4 cellular contexts compared by ENCODE assay signal in the genomic region with DNA sequence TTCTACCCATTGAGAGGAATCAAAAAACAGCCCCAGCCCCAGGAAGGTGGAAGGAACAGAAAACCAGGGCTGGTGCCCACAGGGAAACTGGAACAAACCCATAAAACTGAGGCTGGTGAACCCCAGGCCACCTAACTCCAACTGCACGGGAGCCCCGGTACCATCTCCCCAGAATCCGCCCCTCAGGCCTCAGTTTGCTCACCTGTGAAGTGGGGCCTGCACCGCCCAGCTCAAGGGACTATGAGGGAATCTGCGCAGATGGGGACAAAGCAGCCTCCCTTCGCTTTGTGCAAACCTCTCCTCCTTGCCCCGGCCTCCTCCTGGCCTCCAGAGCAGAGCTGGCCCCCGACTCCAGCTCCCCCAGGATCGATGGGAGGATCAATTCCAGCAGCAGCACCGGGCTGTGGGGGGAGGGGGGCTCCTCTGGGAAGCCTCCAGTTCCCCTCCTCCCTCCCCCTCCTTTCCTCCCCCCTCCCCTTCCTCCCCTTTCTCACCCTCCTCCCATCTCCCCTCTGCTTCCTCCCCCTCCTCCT.
TF ChIP-seq lines count a peak whose summit lies in the region.

No MANE protein-coding gene starts in this region.

TF ChIP-seq in A549, 52 proteins besides CTCF, POLR2A, EP300 and RAD21:
- TF ChIP-seq NPAS2 (CRISPR knock-in tag; IDR thresholded peaks at IDR 0.05; ENCODE audit: borderline replicate concordance) (no peak), KDM1A (IDR thresholded peaks at IDR 0.05; ENCODE audit: low read depth) (peak; percentile 71), FOSL2 (IDR thresholded peaks at IDR 0.05) (no peak), FOSL2 (CRISPR knock-in tag; IDR thresholded peaks at IDR 0.05) (no peak), TFCP2L1 (CRISPR knock-in tag; IDR thresholded peaks at IDR 0.05) (no peak), HEYL (CRISPR knock-in tag; IDR thresholded peaks at IDR 0.05) (no peak), HMGXB4 (CRISPR knock-in tag; IDR thresholded peaks at IDR 0.05; ENCODE audit: borderline replicate concordance) (no peak)
- TF ChIP-seq, protein P1, sequence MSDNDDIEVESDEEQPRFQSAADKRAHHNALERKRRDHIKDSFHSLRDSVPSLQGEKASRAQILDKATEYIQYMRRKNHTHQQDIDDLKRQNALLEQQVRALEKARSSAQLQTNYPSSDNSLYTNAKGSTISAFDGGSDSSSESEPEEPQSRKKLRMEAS (IDR thresholded peaks at IDR 0.05), result no peak

TF ChIP-seq in HCT116, 20 proteins besides CTCF, POLR2A, EP300 and RAD21:
- no peak for TF ChIP-seq EZH2 (IDR thresholded peaks at IDR 0.05)
- TF ChIP-seq ATF3 (IDR thresholded peaks at IDR 0.05), result no peak
- no peak for TF ChIP-seq ZFX (IDR thresholded peaks at IDR 0.05)
- no peak for TF ChIP-seq EGR1 (IDR thresholded peaks at IDR 0.05; ENCODE audit: low read depth)
- TF ChIP-seq SIN3A (IDR thresholded peaks at IDR 0.05; ENCODE audit: low read depth), result no peak
- TF ChIP-seq, protein P1 (IDR thresholded peaks at IDR 0.05), result no peak
- TF ChIP-seq SRF (IDR thresholded peaks at IDR 0.05; ENCODE audit: low read depth), result no peak

TF ChIP-seq in WTC11, 78 proteins besides CTCF, POLR2A, EP300 and RAD21:
- peak; percentile 76; the same call in 1 of the 2 replicates for TF ChIP-seq GTF2I (CRISPR knock-in tag; conservative IDR thresholded peaks at IDR 0.05)
- no peak for TF ChIP-seq RORB (CRISPR knock-in tag; IDR thresholded peaks at IDR 0.05)

TF ChIP-seq in GM23338, 12 proteins besides CTCF, POLR2A, EP300 and RAD21:
- TF ChIP-seq JUNB (IDR thresholded peaks at IDR 0.05; ENCODE audit: unreplicated experiment) (no peak), ETS1 (IDR thresholded peaks at IDR 0.05) (no peak), NANOG (IDR thresholded peaks at IDR 0.05; ENCODE audit: borderline replicate concordance) (no peak), POLR2AphosphoS5 (IDR thresholded peaks at IDR 0.05; ENCODE audit: low read depth) (no peak), ZNF462 (CRISPR knock-in tag; IDR thresholded peaks at IDR 0.05) (no peak), EZH2 (IDR thresholded peaks at IDR 0.05; ENCODE audit: low read depth, unreplicated experiment) (no peak), REST (IDR thresholded peaks at IDR 0.05; ENCODE audit: unreplicated experiment) (no peak), ZNF114 (CRISPR knock-in tag; IDR thresholded peaks at IDR 0.05) (no peak), STAT1 (IDR thresholded peaks at IDR 0.05; ENCODE audit: unreplicated experiment) (no peak), ZNF331 (CRISPR knock-in tag; IDR thresholded peaks at IDR 0.05; ENCODE audit: low read depth) (no peak), CREB1 (CRISPR knock-in tag; IDR thresholded peaks at IDR 0.05; ENCODE audit: low read depth) (no peak), EZH2phosphoT487 (IDR thresholded peaks at IDR 0.05; ENCODE audit: unreplicated experiment) (no peak)
